1 cellular context compared by ENCODE assay signal in genomic region chr21:25561668-25562641, GRCh38.
TF ChIP-seq lines count a peak whose summit lies in the region.

No MANE protein-coding gene starts in this region.

TF ChIP-seq in H1, 55 proteins besides CTCF, POLR2A, EP300 and RAD21:
- no peak for TF ChIP-seq SP1 (IDR thresholded peaks at IDR 0.05; ENCODE audit: low read depth, low read length)
- no peak for TF ChIP-seq RNF2 (IDR thresholded peaks at IDR 0.05; ENCODE audit: borderline replicate concordance, low read depth, low read length, missing control alignments, poor library complexity, severe bottlenecking)
- no peak for TF ChIP-seq CEBPB (IDR thresholded peaks at IDR 0.05; ENCODE audit: low read depth, low read length)
- TF ChIP-seq CHD7 (IDR thresholded peaks at IDR 0.05; ENCODE audit: insufficient replicate concordance, low read length) = no peak
- no peak for TF ChIP-seq EGR1 (IDR thresholded peaks at IDR 0.05; ENCODE audit: borderline replicate concordance, low read depth, low read length)
- peak; percentile 93 for TF ChIP-seq E2F6 (IDR thresholded peaks at IDR 0.05)
- TF ChIP-seq TAF1 (IDR thresholded peaks at IDR 0.05; ENCODE audit: low read depth, low read length) = no peak
- TF ChIP-seq YY1 (IDR thresholded peaks at IDR 0.05; ENCODE audit: low read depth, low read length) = no peak
- no peak for TF ChIP-seq SIX5 (IDR thresholded peaks at IDR 0.05; ENCODE audit: low read depth, low read length)
- no peak for TF ChIP-seq SAP30 (IDR thresholded peaks at IDR 0.05; ENCODE audit: insufficient read depth, insufficient replicate concordance, low read length)
- no peak for TF ChIP-seq TEAD4 (IDR thresholded peaks at IDR 0.05; ENCODE audit: low read depth, low read length)
- TF ChIP-seq TAF7 (optimal IDR thresholded peaks at IDR 0.05; ENCODE audit: borderline replicate concordance, low read depth, low read length) = no peak
- no peak for TF ChIP-seq HDAC6 (IDR thresholded peaks at IDR 0.05; ENCODE audit: low read depth, low read length)
- TF ChIP-seq ATF3 (IDR thresholded peaks at IDR 0.05; ENCODE audit: insufficient read depth, low read depth, low read length) = no peak
- TF ChIP-seq SRF (IDR thresholded peaks at IDR 0.05; ENCODE audit: low read depth, low read length) = no peak
- TF ChIP-seq CREB1 (IDR thresholded peaks at IDR 0.05) = no peak; the same call in 1 of the 2 replicates
- no peak for TF ChIP-seq SP4 (IDR thresholded peaks at IDR 0.05; ENCODE audit: low read length)
- TF ChIP-seq GABPA (IDR thresholded peaks at IDR 0.05; ENCODE audit: borderline replicate concordance, insufficient read depth, low read length) = no peak
- 0 out of 2 replicates have a peak, but pooled peaks have one; percentile 41 for TF ChIP-seq SUZ12 (IDR thresholded peaks at IDR 0.05; ENCODE audit: low read length)
- no peak for TF ChIP-seq KDM5A (IDR thresholded peaks at IDR 0.05; ENCODE audit: low read length)
- TF ChIP-seq ZNF274 (IDR thresholded peaks at IDR 0.05; ENCODE audit: borderline replicate concordance, extremely low read depth, low read length) = no peak
- no peak for TF ChIP-seq CHD1 (IDR thresholded peaks at IDR 0.05; ENCODE audit: low read depth, low read length)
- no peak for TF ChIP-seq SIRT6 (IDR thresholded peaks at IDR 0.05; ENCODE audit: low read length)
- TF ChIP-seq ASH2L (IDR thresholded peaks at IDR 0.05; ENCODE audit: low read length) = peak; percentile 53
- no peak for TF ChIP-seq NANOG (IDR thresholded peaks at IDR 0.05; ENCODE audit: insufficient read depth, low read depth, low read length, poor library complexity, severe bottlenecking)
- no peak for TF ChIP-seq TBP (IDR thresholded peaks at IDR 0.05; ENCODE audit: low read depth, low read length)
- no peak for TF ChIP-seq CHD2 (IDR thresholded peaks at IDR 0.05; ENCODE audit: low read length)
- TF ChIP-seq MAX (IDR thresholded peaks at IDR 0.05) = peak; percentile 92
- TF ChIP-seq TCF12 (IDR thresholded peaks at IDR 0.05; ENCODE audit: low read depth, low read length) = no peak
- no peak for TF ChIP-seq BACH1 (IDR thresholded peaks at IDR 0.05; ENCODE audit: low read length)
- no peak for TF ChIP-seq CTBP2 (IDR thresholded peaks at IDR 0.05; ENCODE audit: borderline replicate concordance, insufficient read depth, insufficient read length, low read length)
- TF ChIP-seq JUND (IDR thresholded peaks at IDR 0.05; ENCODE audit: low read length) = peak; percentile 20; the same call in 1 of the 2 replicates
- no peak for TF ChIP-seq JUN (IDR thresholded peaks at IDR 0.05; ENCODE audit: low read depth, low read length)
- no peak for TF ChIP-seq KDM1A (IDR thresholded peaks at IDR 0.05; ENCODE audit: borderline replicate concordance, low read length)
- TF ChIP-seq BCL11A (IDR thresholded peaks at IDR 0.05; ENCODE audit: low read depth in 2 of 2, low read length in 2 of 2) = no peak
- TF ChIP-seq HDAC2 (IDR thresholded peaks at IDR 0.05; ENCODE audit: borderline replicate concordance in 1 of 2, low read depth in 2 of 2, low read length in 2 of 2) = peak in 1 of 2 experiments; percentile 71; a peak in 1 of 4 replicates
- no peak for TF ChIP-seq CBX8 (IDR thresholded peaks at IDR 0.05; ENCODE audit: borderline replicate concordance, low read depth, low read length)
- TF ChIP-seq PHF8 (conservative IDR thresholded peaks at IDR 0.05; ENCODE audit: low read depth, low read length) = 0 out of 2 replicates have a peak, but pooled peaks have one; percentile 35
- TF ChIP-seq CBX5 (IDR thresholded peaks at IDR 0.05; ENCODE audit: low read depth, low read length) = no peak
- no peak for TF ChIP-seq NRF1 (IDR thresholded peaks at IDR 0.05; ENCODE audit: low read depth, low read length)
- TF ChIP-seq MAFK (IDR thresholded peaks at IDR 0.05; ENCODE audit: low read depth, low read length) = no peak
- no peak for TF ChIP-seq POU5F1 (IDR thresholded peaks at IDR 0.05; ENCODE audit: low read depth, low read length)
- no peak for TF ChIP-seq SIN3A (conservative IDR thresholded peaks at IDR 0.05 in 1 of 2, IDR thresholded peaks at IDR 0.05 in 1 of 2; ENCODE audit: low read depth in 1 of 2, low read length in 2 of 2)
- TF ChIP-seq ATF2 (IDR thresholded peaks at IDR 0.05; ENCODE audit: low read length) = no peak
- no peak for TF ChIP-seq RFX5 (IDR thresholded peaks at IDR 0.05; ENCODE audit: borderline replicate concordance, low read depth, low read length)
- TF ChIP-seq GTF2F1 (IDR thresholded peaks at IDR 0.05; ENCODE audit: borderline replicate concordance, low read depth, low read length) = no peak
- no peak for TF ChIP-seq RXRA (IDR thresholded peaks at IDR 0.05; ENCODE audit: insufficient read depth, low read depth, low read length)
- TF ChIP-seq BRCA1 (IDR thresholded peaks at IDR 0.05; ENCODE audit: low read depth, low read length) = no peak
- no peak for TF ChIP-seq FOSL1 (IDR thresholded peaks at IDR 0.05; ENCODE audit: insufficient read depth, low read depth, low read length)
- TF ChIP-seq POLR2AphosphoS5 (IDR thresholded peaks at IDR 0.05; ENCODE audit: low read depth, low read length) = no peak; the same call in 1 of the 2 replicates
- TF ChIP-seq RBBP5 (IDR thresholded peaks at IDR 0.05; ENCODE audit: borderline replicate concordance, low read depth, low read length) = peak; percentile 54; the same call in 1 of the 2 replicates
- peak; percentile 85 for TF ChIP-seq KDM4A (IDR thresholded peaks at IDR 0.05; ENCODE audit: low read depth, low read length, severe bottlenecking)
- no peak for TF ChIP-seq SP2 (IDR thresholded peaks at IDR 0.05; ENCODE audit: low read length)
- no peak for TF ChIP-seq USF2 (IDR thresholded peaks at IDR 0.05; ENCODE audit: low read length)
- TF ChIP-seq EZH2 (IDR thresholded peaks at IDR 0.05; ENCODE audit: low read depth, low read length, severe bottlenecking) = peak; percentile 33
